18 cellular contexts compared by ENCODE assay signal in the genomic region with DNA sequence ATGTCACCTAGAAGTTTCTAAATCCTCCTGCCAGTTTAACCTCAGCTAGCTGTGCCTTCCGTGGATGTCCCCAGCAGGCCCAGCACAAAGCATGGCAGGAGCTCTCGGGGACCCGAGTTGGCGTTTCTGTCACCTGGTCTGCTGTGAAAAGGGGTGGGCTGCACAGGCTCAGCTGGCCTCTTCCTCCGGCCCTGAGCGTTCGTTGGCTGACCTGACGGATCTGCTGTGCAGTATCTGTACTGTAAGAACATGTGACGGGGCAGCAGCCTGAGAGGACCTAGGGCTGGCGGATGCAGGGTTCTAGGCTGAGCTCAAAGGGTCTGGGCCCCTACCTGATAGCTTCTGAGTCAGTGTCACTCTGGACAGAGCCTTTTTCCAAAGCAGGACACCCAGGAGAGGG.
"Had no signal": no experiment of that assay in that cellular context is flagged by ENCODE, and none has a peak within 500 bp of the region (broad histone marks: within the 10 kb centered on the region; RNA-seq: fewer than 3 reads in every experiment).

No MANE protein-coding gene starts in this region.

- H3K4me3 Mint-ChIP-seq: activated B cell treated with CpG ODN at 0.5 μM for 24 hours; activated CD4-positive, alpha-beta T cell treated with anti-CD3 and anti-CD28 coated beads for 36 hours; activated naive CD8-positive, alpha-beta T cell treated with anti-CD3 and anti-CD28 coated beads for 36 hours; activated T-cell treated with anti-CD3 and anti-CD28 coated beads, Interleukin-2, amount 50 U/mL, for 4 hours; endodermal cell; naive B cell; T-helper 1 cell treated with Interleukin-12 subunit alpha and Interleukin-12 subunit beta and Interleukin-4 antibody, amounts not matched to agents 30 μg/mL and 1 μg/mL, for 36 hours had no signal

- H3K36me3 Mint-ChIP-seq: activated naive CD8-positive, alpha-beta T cell treated with anti-CD3 and anti-CD28 coated beads for 36 hours; naive B cell had no signal

- H3K4me1 Mint-ChIP-seq: activated B cell treated with CpG ODN at 0.5 μM for 24 hours; activated CD4-positive, alpha-beta T cell treated with anti-CD3 and anti-CD28 coated beads for 36 hours; activated naive CD8-positive, alpha-beta T cell treated with anti-CD3 and anti-CD28 coated beads for 36 hours; naive B cell had no signal

- H3K27me3 Mint-ChIP-seq: activated naive CD8-positive, alpha-beta T cell treated with anti-CD3 and anti-CD28 coated beads for 36 hours had no signal

- H3K9me3 Mint-ChIP-seq: activated B cell treated with CpG ODN at 0.5 μM for 24 hours; activated naive CD8-positive, alpha-beta T cell treated with anti-CD3 and anti-CD28 coated beads for 36 hours; activated T-cell treated with anti-CD3 and anti-CD28 coated beads, Interleukin-2, amount 50 U/mL, for 4 hours; activated T-helper 2 cell treated with anti-CD3 and anti-CD28 coated beads, Interferon-gamma antibody, Interleukin-2, Interleukin-4, amounts not matched to agents 10 μg/mL and 5 μg/mL and 100 μg/mL, durations not matched to agents 14 hours and 24 hours and 36 hours; endodermal cell; naive B cell; T-helper 1 cell treated with Interleukin-12 subunit alpha and Interleukin-12 subunit beta and Interleukin-4 antibody, amounts not matched to agents 30 μg/mL and 1 μg/mL, for 36 hours had no signal

- ATAC-seq: activated CD4-positive, alpha-beta T cell treated with anti-CD3 and anti-CD28 coated beads for 36 hours; activated T-cell treated with anti-CD3 and anti-CD28 coated beads, Interleukin-2, amount 50 U/mL, for 4 hours; gastrocnemius medialis; left colon; lower lobe of right lung had no signal

- H3K27ac Mint-ChIP-seq: activated B cell treated with CpG ODN at 0.5 μM for 24 hours; activated CD4-positive, alpha-beta T cell treated with anti-CD3 and anti-CD28 coated beads for 36 hours; activated naive CD8-positive, alpha-beta T cell treated with anti-CD3 and anti-CD28 coated beads for 36 hours; activated T-helper 2 cell treated with anti-CD3 and anti-CD28 coated beads, Interferon-gamma antibody, Interleukin-2, Interleukin-4, amounts not matched to agents 10 μg/mL and 5 μg/mL and 100 μg/mL, durations not matched to agents 14 hours and 24 hours and 36 hours; endodermal cell; naive B cell; T-helper 1 cell treated with Interleukin-12 subunit alpha and Interleukin-12 subunit beta and Interleukin-4 antibody, amounts not matched to agents 30 μg/mL and 1 μg/mL, for 36 hours had no signal

- DNase-seq: activated B cell treated with CpG ODN at 0.5 μM for 24 hours; activated CD4-positive, alpha-beta T cell treated with anti-CD3 and anti-CD28 coated beads for 36 hours; activated CD4-positive, alpha-beta T cell treated with anti-CD3 and anti-CD28 coated beads, Interleukin-2, amount 50 U/mL, for 4 hours; activated CD8-positive, alpha-beta memory T cell treated with anti-CD3 and anti-CD28 coated beads, Interleukin-2, amount 50 U/mL, for 48 hours; activated naive CD4-positive, alpha-beta T cell; activated naive CD8-positive, alpha-beta T cell treated with anti-CD3 and anti-CD28 coated beads for 36 hours; activated T-cell treated with anti-CD3 and anti-CD28 coated beads, Interleukin-2, amount 50 U/mL, for 4 hours; cortex of kidney; endodermal cell; esophagus squamous epithelium; gastrocnemius medialis; left colon; lower lobe of right lung; naive B cell; stimulated activated CD4-positive, alpha-beta T cell treated with anti-CD3 and anti-CD28 coated beads, Interleukin-4, amount 100 ng/mL, for 1 hour; stimulated activated naive CD4-positive, alpha-beta T cell had no signal
